Comparison of ENCODE assay signal across 12 cellular contexts in the genomic region with DNA sequence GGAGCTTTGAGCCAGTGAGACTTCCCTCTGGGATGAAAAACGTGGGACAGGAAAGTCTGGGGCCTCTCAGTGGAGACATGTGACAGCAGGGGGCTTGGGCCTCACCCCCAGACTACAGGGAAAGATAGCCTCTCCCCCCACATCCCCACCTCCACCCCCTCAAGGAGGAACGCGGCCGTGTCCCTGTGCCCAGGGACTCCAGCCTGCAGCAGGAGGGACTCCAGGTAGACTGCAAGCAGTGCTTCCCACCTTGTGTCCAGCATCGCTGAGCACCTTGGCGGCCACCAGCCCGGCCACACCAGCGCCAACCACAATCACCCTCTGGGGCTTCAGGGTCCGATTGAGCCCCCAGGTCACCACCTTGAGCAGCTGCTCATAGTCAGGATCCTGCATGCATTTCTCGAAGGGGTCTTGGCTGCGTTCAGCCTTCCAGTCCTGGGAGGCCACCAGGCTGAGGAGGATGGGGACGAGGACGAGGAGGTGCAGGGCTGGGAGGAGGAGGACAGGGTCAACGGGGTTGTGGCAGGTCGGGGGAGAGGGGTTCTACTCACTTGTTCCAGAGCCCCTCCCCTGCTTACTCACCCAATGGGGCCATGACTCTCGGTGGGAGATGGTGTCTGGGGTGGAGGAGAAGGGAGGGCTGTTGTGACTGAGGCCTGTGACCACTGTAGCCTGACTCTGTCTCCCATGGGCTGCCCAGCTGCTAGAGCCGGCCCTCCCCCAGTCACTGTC. TPM values are rescaled to one million over a fixed set of nuclear protein-coding genes. Genes with fewer than 3 reads are reported as not detected.
DNase-seq lines count a peak whose midpoint lies in the region; ATAC-seq, FAIRE-seq and TF ChIP-seq lines count a peak whose summit lies in the region.
"Had no signal": no experiment of that assay in that cellular context is flagged by ENCODE, and none has a peak within 500 bp of the region (broad histone marks: within the 10 kb centered on the region; RNA-seq: fewer than 3 reads in every experiment).

No MANE protein-coding gene starts in this region.

- H3K27ac Mint-ChIP-seq in activated naive CD4-positive, alpha-beta T cell treated with anti-CD3 and anti-CD28 coated beads for 36 hours = peak overlapping the region; percentile 97
- peak overlapping the region; percentile 68 for H3K27ac Mint-ChIP-seq in activated naive CD8-positive, alpha-beta T cell

- FAIRE-seq in H54 (lab: Jason Lieb, UNC) = no peak

- no peak for DNase-seq in activated naive CD4-positive, alpha-beta T cell treated with anti-CD3 and anti-CD28 coated beads for 36 hours
- no peak for DNase-seq in activated naive CD4-positive, alpha-beta T cell treated with Interleukin-2 at 50 U/mL for 16 hours
- no peak for DNase-seq in H54 (ENCODE audit: insufficient read length, low spot score)
- peak; percentile 27 to 66 for DNase-seq in stimulated activated CD8-positive, alpha-beta memory T cell treated with anti-CD3 and anti-CD28 coated beads, Interleukin-15, amount 100 ng/mL, for 48 hours (ENCODE audit: low read depth in 2 of 2)
- no peak for DNase-seq in DMS114 treated with DMSO at 0.1 percent for 48 hours (lab: John Stamatoyannopoulos, UW; ENCODE audit: unreplicated experiment)
- DNase-seq: Kasumi-1, NCI-H1930, SIG-M5 had no signal

- intact Hi-C loops in activated naive CD4-positive, alpha-beta T cell treated with anti-CD3 and anti-CD28 coated beads for 36 hours (cut with micrococcal nuclease) = loop anchor here (2.0 kb wide), 1 partner anchor 27 kb away; no protein-coding TSS in a partner anchor

- CTCF ChIA-PET in activated naive CD4-positive, alpha-beta T cell treated with anti-CD3 and anti-CD28 coated beads for 36 hours (lab: Charles Lee) = interaction anchor here (0.6 kb wide), 1 partner anchor 10 kb away, joined by 3 read pairs; no protein-coding TSS in a partner anchor

- H3K9me3 Mint-ChIP-seq in activated naive CD4-positive, alpha-beta T cell treated with anti-CD3 and anti-CD28 coated beads for 36 hours = no peaks in the 10 kb centered on the region
- H3K9me3 Mint-ChIP-seq in activated naive CD8-positive, alpha-beta T cell (ENCODE audit: low read depth) = no peaks in the 10 kb centered on the region
- H3K9me3 Mint-ChIP-seq: activated naive CD4-positive, alpha-beta T cell treated with anti-CD3 and anti-CD28 coated beads, Interleukin-2, amount 50 U/mL, for 72 hours had no signal

- H3K4me3 Mint-ChIP-seq in activated naive CD4-positive, alpha-beta T cell treated with anti-CD3 and anti-CD28 coated beads for 36 hours = peak overlapping the region; percentile 67
- H3K4me3 Mint-ChIP-seq in activated naive CD8-positive, alpha-beta T cell = peak overlapping the region; percentile 89

- ATAC-seq in GM18517 (IDR thresholded peaks at IDR 0.05; ENCODE audit: unreplicated experiment) (no peak), SK-N-SH treated with all-trans-retinoic acid at 6 μM for 48 hours (no peak)

- no peaks in the 10 kb centered on the region for H3K36me3 Mint-ChIP-seq in activated naive CD4-positive, alpha-beta T cell treated with anti-CD3 and anti-CD28 coated beads for 36 hours (ENCODE audit: low read depth)
- H3K36me3 Mint-ChIP-seq in activated naive CD8-positive, alpha-beta T cell = no peaks in the 10 kb centered on the region
- H3K36me3 Mint-ChIP-seq: activated naive CD4-positive, alpha-beta T cell treated with anti-CD3 and anti-CD28 coated beads, Interleukin-2, amount 50 U/mL, for 72 hours had no signal

- no peaks in the 10 kb centered on the region for H3K27me3 Mint-ChIP-seq in activated naive CD4-positive, alpha-beta T cell treated with anti-CD3 and anti-CD28 coated beads for 36 hours (ENCODE audit: low read depth)
- H3K27me3 Mint-ChIP-seq in activated naive CD8-positive, alpha-beta T cell = no peaks in the 10 kb centered on the region

- peaks cover 31% of the 10 kb centered on the region for H3K4me1 Mint-ChIP-seq in activated naive CD4-positive, alpha-beta T cell treated with anti-CD3 and anti-CD28 coated beads for 36 hours (ENCODE audit: low read depth)
- H3K4me1 Mint-ChIP-seq in activated naive CD8-positive, alpha-beta T cell (ENCODE audit: low read depth) = peaks cover 37% of the 10 kb centered on the region

- TF ChIP-seq POLR2A in H54 (IDR thresholded peaks at IDR 0.05; ENCODE audit: low read depth, low read length) = 0 out of 2 replicates have a peak, but pooled peaks have one; percentile 9

TF ChIP-seq in SK-N-SH treated with all-trans-retinoic acid at 6 μM for 48 hours, 23 proteins besides CTCF, POLR2A, EP300 and RAD21 (continues in another document):
- TF ChIP-seq TCF4 (CRISPR knock-in tag; IDR thresholded peaks at IDR 0.05; ENCODE audit: borderline replicate concordance) = no peak
- TF ChIP-seq ZNF70 (CRISPR knock-in tag; IDR thresholded peaks at IDR 0.05) = no peak
- no peak for TF ChIP-seq RARB (CRISPR knock-in tag; IDR thresholded peaks at IDR 0.05)
- TF ChIP-seq ZC3H10 (CRISPR knock-in tag; IDR thresholded peaks at IDR 0.05) = no peak
- TF ChIP-seq, protein P1, sequence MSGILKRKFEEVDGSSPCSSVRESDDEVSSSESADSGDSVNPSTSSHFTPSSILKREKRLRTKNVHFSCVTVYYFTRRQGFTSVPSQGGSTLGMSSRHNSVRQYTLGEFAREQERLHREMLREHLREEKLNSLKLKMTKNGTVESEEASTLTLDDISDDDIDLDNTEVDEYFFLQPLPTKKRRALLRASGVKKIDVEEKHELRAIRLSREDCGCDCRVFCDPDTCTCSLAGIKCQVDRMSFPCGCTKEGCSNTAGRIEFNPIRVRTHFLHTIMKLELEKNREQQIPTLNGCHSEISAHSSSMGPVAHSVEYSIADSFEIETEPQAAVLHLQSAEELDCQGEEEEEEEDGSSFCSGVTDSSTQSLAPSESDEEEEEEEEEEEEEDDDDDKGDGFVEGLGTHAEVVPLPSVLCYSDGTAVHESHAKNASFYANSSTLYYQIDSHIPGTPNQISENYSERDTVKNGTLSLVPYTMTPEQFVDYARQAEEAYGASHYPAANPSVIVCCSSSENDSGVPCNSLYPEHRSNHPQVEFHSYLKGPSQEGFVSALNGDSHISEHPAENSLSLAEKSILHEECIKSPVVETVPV (CRISPR knock-in tag; IDR thresholded peaks at IDR 0.05) = no peak
- no peak for TF ChIP-seq ARNTL (CRISPR knock-in tag; IDR thresholded peaks at IDR 0.05; ENCODE audit: borderline replicate concordance, low read depth)
- TF ChIP-seq, protein P2, sequence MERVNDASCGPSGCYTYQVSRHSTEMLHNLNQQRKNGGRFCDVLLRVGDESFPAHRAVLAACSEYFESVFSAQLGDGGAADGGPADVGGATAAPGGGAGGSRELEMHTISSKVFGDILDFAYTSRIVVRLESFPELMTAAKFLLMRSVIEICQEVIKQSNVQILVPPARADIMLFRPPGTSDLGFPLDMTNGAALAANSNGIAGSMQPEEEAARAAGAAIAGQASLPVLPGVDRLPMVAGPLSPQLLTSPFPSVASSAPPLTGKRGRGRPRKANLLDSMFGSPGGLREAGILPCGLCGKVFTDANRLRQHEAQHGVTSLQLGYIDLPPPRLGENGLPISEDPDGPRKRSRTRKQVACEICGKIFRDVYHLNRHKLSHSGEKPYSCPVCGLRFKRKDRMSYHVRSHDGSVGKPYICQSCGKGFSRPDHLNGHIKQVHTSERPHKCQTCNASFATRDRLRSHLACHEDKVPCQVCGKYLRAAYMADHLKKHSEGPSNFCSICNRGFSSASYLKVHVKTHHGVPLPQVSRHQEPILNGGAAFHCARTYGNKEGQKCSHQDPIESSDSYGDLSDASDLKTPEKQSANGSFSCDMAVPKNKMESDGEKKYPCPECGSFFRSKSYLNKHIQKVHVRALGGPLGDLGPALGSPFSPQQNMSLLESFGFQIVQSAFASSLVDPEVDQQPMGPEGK (CRISPR knock-in tag; IDR thresholded peaks at IDR 0.05; ENCODE audit: borderline replicate concordance) = no peak
- TF ChIP-seq, protein P3, sequence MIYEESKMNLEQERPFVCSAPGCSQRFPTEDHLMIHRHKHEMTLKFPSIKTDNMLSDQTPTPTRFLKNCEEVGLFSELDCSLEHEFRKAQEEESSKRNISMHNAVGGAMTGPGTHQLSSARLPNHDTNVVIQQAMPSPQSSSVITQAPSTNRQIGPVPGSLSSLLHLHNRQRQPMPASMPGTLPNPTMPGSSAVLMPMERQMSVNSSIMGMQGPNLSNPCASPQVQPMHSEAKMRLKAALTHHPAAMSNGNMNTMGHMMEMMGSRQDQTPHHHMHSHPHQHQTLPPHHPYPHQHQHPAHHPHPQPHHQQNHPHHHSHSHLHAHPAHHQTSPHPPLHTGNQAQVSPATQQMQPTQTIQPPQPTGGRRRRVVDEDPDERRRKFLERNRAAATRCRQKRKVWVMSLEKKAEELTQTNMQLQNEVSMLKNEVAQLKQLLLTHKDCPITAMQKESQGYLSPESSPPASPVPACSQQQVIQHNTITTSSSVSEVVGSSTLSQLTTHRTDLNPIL (CRISPR knock-in tag; IDR thresholded peaks at IDR 0.05; ENCODE audit: low read depth) = no peak
- no peak for TF ChIP-seq ESRRG (CRISPR knock-in tag; IDR thresholded peaks at IDR 0.05)
- no peak for TF ChIP-seq ZNF8 (CRISPR knock-in tag; IDR thresholded peaks at IDR 0.05)
- TF ChIP-seq ZFP30 (CRISPR knock-in tag; IDR thresholded peaks at IDR 0.05) = no peak

RNA-seq across cellular contexts. Expression of a gene that starts 1.0 kb away (rescaled TPM):
- total RNA-seq in activated naive CD4-positive, alpha-beta T cell treated with anti-CD3 and anti-CD28 coated beads for 36 hours = 1 to 10 TPM; 7.2 to 7.5 TPM

RNA-seq across cellular contexts. Expression of a gene that starts 18.2 kb away (rescaled TPM):
- total RNA-seq in activated naive CD4-positive, alpha-beta T cell treated with anti-CD3 and anti-CD28 coated beads for 36 hours = 10 to 100 TPM; 29.8 to 32.4 TPM

RNA-seq across cellular contexts. Expression of a gene that starts 18.6 kb away (rescaled TPM):
- 10 to 100 TPM; 13.3 to 14.2 TPM for total RNA-seq in activated naive CD4-positive, alpha-beta T cell treated with anti-CD3 and anti-CD28 coated beads for 36 hours

RNA-seq across cellular contexts. Expression of a gene that starts 28.4 kb away (rescaled TPM):
- total RNA-seq in activated naive CD4-positive, alpha-beta T cell treated with anti-CD3 and anti-CD28 coated beads for 36 hours = 10 to 100 TPM; 64.4 to 65.9 TPM

RNA-seq across cellular contexts. Expression of a gene that starts 33.3 kb away (rescaled TPM):
- 1 to 10 TPM; 8.0 to 8.8 TPM for total RNA-seq in activated naive CD4-positive, alpha-beta T cell treated with anti-CD3 and anti-CD28 coated beads for 36 hours

Comparison
In these comparisons a context has a peak if more than half of its experiments do, and no peak if none do; other contexts are left out.
1. DNase-seq: peak in stimulated activated CD8-positive, alpha-beta memory T cell treated with anti-CD3 and anti-CD28 coated beads, Interleukin-15, amount 100 ng/mL, for 48 hours (2 of 2); none in activated naive CD4-positive, alpha-beta T cell treated with anti-CD3 and anti-CD28 coated beads for 36 hours (single experiment), activated naive CD4-positive, alpha-beta T cell treated with Interleukin-2 at 50 U/mL for 16 hours (single experiment), H54 (single experiment) and DMS114 treated with DMSO at 0.1 percent for 48 hours (single experiment).